9 cellular contexts compared by ENCODE assay signal in the genomic region with DNA sequence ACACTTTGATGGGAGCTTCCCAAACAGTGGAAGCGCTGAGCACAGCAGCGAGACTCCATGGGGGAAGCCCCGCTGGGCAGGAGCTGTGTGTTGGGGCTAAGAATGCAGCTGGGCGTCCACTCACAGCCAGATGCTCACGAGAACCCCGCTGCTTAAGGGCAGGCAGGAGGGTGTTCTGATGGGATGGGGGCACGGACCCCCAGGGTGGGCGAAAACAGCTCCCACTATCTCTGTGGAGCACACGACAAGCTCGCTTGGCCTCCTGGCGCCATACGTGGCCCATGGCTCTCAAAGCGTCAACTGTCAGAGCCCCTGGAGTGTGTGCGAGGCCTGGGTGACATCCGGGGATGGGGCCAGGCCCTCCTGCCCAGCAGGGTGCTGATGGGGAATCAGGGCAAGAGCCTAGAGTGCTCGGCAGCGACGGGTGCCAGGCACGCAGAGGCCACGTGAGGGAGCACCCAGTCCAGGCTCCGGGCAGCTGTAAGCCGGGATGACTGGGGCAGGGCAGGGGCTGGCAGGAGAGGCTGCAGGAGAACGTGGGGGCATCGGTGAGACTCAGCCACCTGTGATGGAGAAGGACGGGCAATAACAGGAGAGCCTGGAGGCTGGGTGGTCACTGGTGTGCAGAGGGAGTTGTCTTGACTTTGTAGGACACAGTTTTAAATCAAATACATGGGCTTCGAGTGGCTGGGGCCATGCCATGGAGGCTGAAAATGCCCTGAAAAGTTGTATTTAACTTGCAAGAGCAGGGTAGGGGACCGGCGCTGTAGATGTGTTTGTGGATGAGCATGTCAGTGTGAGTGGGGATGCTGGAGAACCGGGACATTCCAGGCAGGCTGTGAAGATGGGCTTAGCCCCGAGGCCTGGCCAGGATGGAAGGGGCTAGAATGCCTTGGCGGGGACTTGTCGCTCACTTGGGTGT. TPM values are rescaled to one million over a fixed set of nuclear protein-coding genes. Genes with fewer than 3 reads are reported as not detected.
A peak's percentile ranks its signal among the peaks of the same experiment; 100 is the strongest.
DNase-seq lines count a peak whose midpoint lies in the region; ATAC-seq and TF ChIP-seq lines count a peak whose summit lies in the region.
"Had no signal": no experiment of that assay in that cellular context is flagged by ENCODE, and none has a peak within 500 bp of the region (broad histone marks: within the 10 kb centered on the region; RNA-seq: fewer than 3 reads in every experiment).

No MANE protein-coding gene starts in this region.

- ATAC-seq in stimulated activated naive CD8-positive, alpha-beta T cell treated with anti-CD3 and anti-CD28 coated beads, Interleukin-15, Interleukin-2, amounts not matched to agents 100 U/mL and 50 U/mL, for 24 hours, result no peak
- peak; percentile 49 to 68 (median 58) for ATAC-seq in heart left ventricle

- H3K36me3 Mint-ChIP-seq in stimulated activated naive CD8-positive, alpha-beta T cell treated with anti-CD3 and anti-CD28 coated beads, Interleukin-15, Interleukin-2, amounts not matched to agents 100 ng/mL and 50 ng/mL, for 24 hours (ENCODE audit: low read depth), result peaks cover 29% of the 10 kb centered on the region
- H3K36me3 Mint-ChIP-seq in type B pancreatic cell, result peaks cover 6% of the 10 kb centered on the region

- H3K36me3 ChIP-seq in heart left ventricle (peaks cover 0 to 99% (median 84%) of the 10 kb centered on the region in 9 donors), osteoblast (ENCODE audit: insufficient read depth, low read length) (peaks cover 88% of the 10 kb centered on the region)

- H3K4me2 ChIP-seq in osteoblast (ENCODE audit: insufficient read depth, low read length), result no peak overlapping the region

- H3K4me3 Mint-ChIP-seq in stimulated activated naive CD8-positive, alpha-beta T cell treated with anti-CD3 and anti-CD28 coated beads, Interleukin-15, Interleukin-2, amounts not matched to agents 100 ng/mL and 50 ng/mL, for 24 hours, result no peak overlapping the region
- no peak overlapping the region for H3K4me3 Mint-ChIP-seq in type B pancreatic cell

- peak overlapping the region; percentile 31 for H3K27ac Mint-ChIP-seq in stimulated activated naive CD8-positive, alpha-beta T cell treated with anti-CD3 and anti-CD28 coated beads, Interleukin-15, Interleukin-2, amounts not matched to agents 100 ng/mL and 50 ng/mL, for 24 hours
- no peak overlapping the region for H3K27ac Mint-ChIP-seq in type B pancreatic cell

- H2AFZ ChIP-seq in osteoblast (ENCODE audit: low read length), result no peak overlapping the region

- 62 to 82% (median 72%) methylated on average over 29 to 32 of the region's 32 CpGs for WGBS in heart left ventricle, 4 donors

- H3K4me1 ChIP-seq in heart left ventricle, result peaks cover 0 to 75% (median 34%) of the 10 kb centered on the region in 12 donors
- H3K4me1 ChIP-seq in osteoblast (ENCODE audit: insufficient read depth, low read length), result no peaks in the 10 kb centered on the region

- H3K9me3 Mint-ChIP-seq in stimulated activated naive CD8-positive, alpha-beta T cell treated with anti-CD3 and anti-CD28 coated beads, Interleukin-15, Interleukin-2, amounts not matched to agents 100 ng/mL and 50 ng/mL, for 24 hours, result no peaks in the 10 kb centered on the region
- H3K9me3 Mint-ChIP-seq in type B pancreatic cell, result no peaks in the 10 kb centered on the region

- TF ChIP-seq POLR2A in heart left ventricle (IDR thresholded peaks at IDR 0.05), result no peak

- no peak overlapping the region for H3K4me3 ChIP-seq in heart left ventricle
- no peak overlapping the region for H3K4me3 ChIP-seq in osteoblast (ENCODE audit: insufficient read depth, low read length)

- no peak for DNase-seq in stimulated activated naive CD8-positive, alpha-beta T cell treated with anti-CD3 and anti-CD28 coated beads, Interleukin-15, Interleukin-2, amounts not matched to agents 100 U/mL and 50 U/mL, for 24 hours
- peak; percentile 56 to 86 (median 70) for DNase-seq in heart left ventricle
- DNase-seq in osteoblast (ENCODE audit: insufficient read length, low spot score, missing footprints), result peak; percentile 69
- DNase-seq in type B pancreatic cell (ENCODE audit: extremely low spot score, unreplicated experiment), result no peak
- no peak for DNase-seq in caudate nucleus (lab: John Stamatoyannopoulos, UW)
- no peak for DNase-seq in hepatic stellate cell (ENCODE audit: low spot score)
- DNase-seq in NCI-H1092 treated with DMSO at 0.1 percent for 48 hours (lab: John Stamatoyannopoulos, UW), result no peak
- DNase-seq: MM.1S had no signal

- H3K9me3 ChIP-seq in heart left ventricle (no peaks in the 10 kb centered on the region), osteoblast (ENCODE audit: low read depth, low read length) (no peaks in the 10 kb centered on the region)

- H3K27ac ChIP-seq in heart left ventricle (peak overlapping the region in 10 of 12 donors; percentile 31 to 75 (median 59)), osteoblast (ENCODE audit: low read depth, low read length) (no peak overlapping the region), caudate nucleus (ENCODE audit: low read depth, low read length) (no peak overlapping the region)

- no peaks in the 10 kb centered on the region for H3K27me3 Mint-ChIP-seq in stimulated activated naive CD8-positive, alpha-beta T cell treated with anti-CD3 and anti-CD28 coated beads, Interleukin-15, Interleukin-2, amounts not matched to agents 100 ng/mL and 50 ng/mL, for 24 hours
- no peaks in the 10 kb centered on the region for H3K27me3 Mint-ChIP-seq in type B pancreatic cell

- peaks cover 16% of the 10 kb centered on the region for H4K20me1 ChIP-seq in osteoblast (ENCODE audit: insufficient read depth, low read length)

- no peaks in the 10 kb centered on the region for H3K4me1 Mint-ChIP-seq in stimulated activated naive CD8-positive, alpha-beta T cell treated with anti-CD3 and anti-CD28 coated beads, Interleukin-15, Interleukin-2, amounts not matched to agents 100 ng/mL and 50 ng/mL, for 24 hours (ENCODE audit: low read depth)
- H3K4me1 Mint-ChIP-seq in type B pancreatic cell (ENCODE audit: unreplicated experiment), result no peaks in the 10 kb centered on the region

- H3K79me2 ChIP-seq in osteoblast (ENCODE audit: insufficient read depth, low read length), result peaks cover 23% of the 10 kb centered on the region

- H3K27me3 ChIP-seq in heart left ventricle (no peaks in the 10 kb centered on the region), osteoblast (ENCODE audit: insufficient read depth, low read length) (no peaks in the 10 kb centered on the region)

- TF ChIP-seq CTCF in heart left ventricle (IDR thresholded peaks at IDR 0.05) (peak in 6 of 12 donors; percentile 10 to 36 (median 26)), osteoblast (IDR thresholded peaks at IDR 0.05; ENCODE audit: extremely low read depth, low read depth, low read length) (no peak), type B pancreatic cell (conservative IDR thresholded peaks at IDR 0.05) (no peak)

- intact Hi-C loops in heart left ventricle (cut with DNase I), result loop anchor here in 3 of 10 donors (1.0 to 2.0 kb wide), 3 partner anchors 16 to 20 kb away; no protein-coding TSS in a partner anchor

RNA-seq across cellular contexts. Expression of a gene that starts 27.3 kb away (rescaled TPM):
- total RNA-seq in heart left ventricle (100 to 1,000 TPM; 172 to 450 (median 233) TPM), osteoblast (191 and 194 TPM in 2 replicates), type B pancreatic cell (ENCODE audit: low replicate concordance) (39.3 and 52.2 TPM in 2 replicates)
- polyA plus RNA-seq in heart left ventricle, result 100 to 1,000 TPM; 144 to 227 TPM

Comparison
In these comparisons a context has a peak if more than half of its experiments do, and no peak if none do; other contexts are left out.
1. DNase-seq: peak in heart left ventricle (5 of 5) and osteoblast (single experiment); none in stimulated activated naive CD8-positive, alpha-beta T cell treated with anti-CD3 and anti-CD28 coated beads, Interleukin-15, Interleukin-2, amounts not matched to agents 100 U/mL and 50 U/mL, for 24 hours (single experiment), type B pancreatic cell (single experiment), caudate nucleus (0 of 61), hepatic stellate cell (single experiment) and NCI-H1092 treated with DMSO at 0.1 percent for 48 hours (single experiment).
2. H3K27ac ChIP-seq: peak in heart left ventricle (10 of 12); none in osteoblast (single experiment) and caudate nucleus (single experiment).